Comparison of ENCODE assay signal across 8 cellular contexts in the genomic region with DNA sequence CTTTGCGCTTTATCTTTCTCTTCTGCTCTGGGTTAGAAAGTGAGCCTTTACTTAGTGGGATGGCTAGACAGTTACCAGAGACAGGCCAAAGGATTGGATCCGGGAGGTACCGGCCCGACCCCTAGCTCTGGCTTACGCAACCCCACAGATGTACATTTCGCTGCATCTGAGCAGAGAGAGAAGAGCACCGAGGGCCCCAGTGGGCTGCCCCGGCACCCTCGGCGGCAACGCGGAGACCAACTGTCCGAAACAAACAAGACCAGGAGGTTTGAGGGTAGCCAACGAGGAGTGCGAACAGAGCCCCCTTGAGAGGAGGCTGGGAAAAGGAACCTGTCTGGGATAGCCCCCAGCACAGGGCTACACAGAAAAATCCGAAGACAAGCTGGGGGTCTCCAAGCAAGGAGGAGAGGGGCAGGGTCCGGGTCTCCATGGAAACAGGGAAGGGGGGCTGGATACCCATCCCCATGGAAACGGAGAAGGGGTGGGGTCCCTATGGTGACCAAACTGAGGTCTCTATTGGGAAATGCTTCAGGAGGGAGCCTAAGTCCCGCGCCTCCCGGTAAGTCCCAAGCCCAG. TPM values are rescaled to one million over a fixed set of nuclear protein-coding genes. Genes with fewer than 3 reads are reported as not detected.
DNase-seq lines count a peak whose midpoint lies in the region; ATAC-seq and TF ChIP-seq lines count a peak whose summit lies in the region.

No MANE protein-coding gene starts in this region.

- TF ChIP-seq CTCF in WI38 (IDR thresholded peaks at IDR 0.05; ENCODE audit: low read depth, low read length) (no peak), foreskin keratinocyte (conservative IDR thresholded peaks at IDR 0.05) (no peak)

- DNase-seq in activated naive CD4-positive, alpha-beta T cell treated with anti-CD3 and anti-CD28 coated beads for 36 hours: no peak
- DNase-seq in activated naive CD4-positive, alpha-beta T cell (lab: John Stamatoyannopoulos, UW): no peak
- DNase-seq in foreskin keratinocyte (no peak), trophoblast cell (peak; percentile 17 to 57), NCI-H526 (lab: John Stamatoyannopoulos, UW) (no peak), SKM-1 treated with dmso at 0.1 percent for 144 hours (lab: John Stamatoyannopoulos, UW; ENCODE audit: unreplicated experiment) (no peak)

- CTCF ChIA-PET in activated naive CD4-positive, alpha-beta T cell treated with anti-CD3 and anti-CD28 coated beads for 36 hours (lab: Charles Lee): interaction anchor here (0.9 to 4.2 kb wide), 18 partner anchors 8 to 255 kb away, joined by 3 to 24 read pairs (median 4); partner anchors contain the start of genes C1orf122 and YRDC

- H3K4me1 ChIP-seq in foreskin keratinocyte (peaks cover 12% of the 10 kb centered on the region), trophoblast cell (ENCODE audit: control insufficient read depth in 1 of 2, insufficient read depth in 2 of 2, low read length in 2 of 2) (peaks cover 0 to 3% of the 10 kb centered on the region in 2 experiments)

- peak overlapping the region; percentile 80 for H3K4ac ChIP-seq in trophoblast cell (ENCODE audit: low read depth, low read length)

- H3K9me3 ChIP-seq in trophoblast cell (ENCODE audit: insufficient read depth, low read depth, low read length): peaks cover 1% of the 10 kb centered on the region

- peak overlapping the region; percentile 4 for H2AK5ac ChIP-seq in trophoblast cell (ENCODE audit: low read length)

- intact Hi-C loops in activated naive CD4-positive, alpha-beta T cell treated with anti-CD3 and anti-CD28 coated beads for 36 hours (cut with micrococcal nuclease): loop anchor here (1.0 to 2.0 kb wide), 5 partner anchors 130 to 380 kb away; partner anchors contain the start of genes CDCA8, GNL2 and MEAF6

- H3K79me2 ChIP-seq in trophoblast cell (ENCODE audit: control insufficient read depth, insufficient read depth, low read length, poor library complexity): peaks cover 5% of the 10 kb centered on the region

- H3K4me1 Mint-ChIP-seq in activated naive CD4-positive, alpha-beta T cell treated with anti-CD3 and anti-CD28 coated beads for 36 hours (ENCODE audit: low read depth): peaks cover 43% of the 10 kb centered on the region

- WGBS in trophoblast cell (ENCODE audit: extremely low coverage, insufficient coverage, insufficient read length): no CpG with 5 or more reads among the region's 21 CpGs

- H3K4me2 ChIP-seq in trophoblast cell (ENCODE audit: low read length): peak overlapping the region; percentile 84

- peak overlapping the region; percentile 100 for H3K4me3 ChIP-seq in WI38 (ENCODE audit: low read depth, low read length)
- H3K4me3 ChIP-seq in trophoblast cell (ENCODE audit: low read depth, low read length): peak overlapping the region; percentile 86

- H3K27me3 ChIP-seq in foreskin keratinocyte: no peaks in the 10 kb centered on the region
- no peaks in the 10 kb centered on the region for H3K27me3 ChIP-seq in trophoblast cell (ENCODE audit: insufficient read depth, low read length)

- H3K36me3 Mint-ChIP-seq in activated naive CD4-positive, alpha-beta T cell treated with anti-CD3 and anti-CD28 coated beads for 36 hours (ENCODE audit: low read depth): peaks cover 20% of the 10 kb centered on the region

- H3K23ac ChIP-seq in trophoblast cell (ENCODE audit: low read length): no peak overlapping the region

- H2BK120ac ChIP-seq in trophoblast cell (ENCODE audit: insufficient read depth, low read length, poor library complexity): peak overlapping the region; percentile 34

- H3K27ac Mint-ChIP-seq in activated naive CD4-positive, alpha-beta T cell treated with anti-CD3 and anti-CD28 coated beads for 36 hours: peak overlapping the region; percentile 84

- H4K91ac ChIP-seq in trophoblast cell (ENCODE audit: low read depth, low read length): peak overlapping the region; percentile 23

- peaks cover 6 to 17% of the 10 kb centered on the region in 2 experiments for H3K36me3 ChIP-seq in trophoblast cell (ENCODE audit: control insufficient read depth in 1 of 2, insufficient read depth in 2 of 2, low read length in 2 of 2)

- peak overlapping the region; percentile 77 for H3K18ac ChIP-seq in trophoblast cell (ENCODE audit: low read length)

- H4K8ac ChIP-seq in trophoblast cell (ENCODE audit: low read depth, low read length): peak overlapping the region; percentile 86

- peak overlapping the region; percentile 82 for H4K12ac ChIP-seq in trophoblast cell (ENCODE audit: low read depth, low read length)

- H3K4me3 Mint-ChIP-seq in activated naive CD4-positive, alpha-beta T cell treated with anti-CD3 and anti-CD28 coated beads for 36 hours: peak overlapping the region; percentile 92

- ATAC-seq in HG03159 (IDR thresholded peaks at IDR 0.05; ENCODE audit: unreplicated experiment) (peak; percentile 28), foreskin keratinocyte (peak; percentile 2)

- peak overlapping the region; percentile 76 for H3K14ac ChIP-seq in trophoblast cell (ENCODE audit: low read length)

- peak overlapping the region; percentile 58 for H2BK5ac ChIP-seq in trophoblast cell (ENCODE audit: low read depth, low read length, poor library complexity)

- peak overlapping the region; percentile 83 for H3K9ac ChIP-seq in trophoblast cell (ENCODE audit: low read length)

- H3K27ac ChIP-seq in foreskin keratinocyte: peak overlapping the region; percentile 71
- H3K27ac ChIP-seq in trophoblast cell (ENCODE audit: low read depth, low read length): peak overlapping the region; percentile 15

- H3K79me1 ChIP-seq in trophoblast cell (ENCODE audit: low read length): peaks cover 8% of the 10 kb centered on the region

- no peaks in the 10 kb centered on the region for H3K9me3 Mint-ChIP-seq in activated naive CD4-positive, alpha-beta T cell treated with anti-CD3 and anti-CD28 coated beads for 36 hours

- no peaks in the 10 kb centered on the region for H3K27me3 Mint-ChIP-seq in activated naive CD4-positive, alpha-beta T cell treated with anti-CD3 and anti-CD28 coated beads for 36 hours (ENCODE audit: low read depth)

- no peak overlapping the region for H2BK12ac ChIP-seq in trophoblast cell (ENCODE audit: low read length)

- peak overlapping the region; percentile 12 for H2AFZ ChIP-seq in trophoblast cell (ENCODE audit: insufficient read depth, low read length, poor library complexity)

RNA-seq across cellular contexts. Expression of gene MTF1, which starts 0.4 kb away (rescaled TPM):
- total RNA-seq in activated naive CD4-positive, alpha-beta T cell treated with anti-CD3 and anti-CD28 coated beads for 36 hours: 10 to 100 TPM; 18.9 to 19.1 TPM
- total RNA-seq in foreskin keratinocyte: 7.9 and 8.6 TPM in 2 replicates
- 1.9 and 2.2 TPM in 2 replicates for polyA plus RNA-seq in foreskin keratinocyte
- polyA plus RNA-seq in trophoblast cell (2013): 4.3 and 4.5 TPM in 2 replicates

RNA-seq across cellular contexts. Expression of gene YRDC, which starts 51.0 kb away (rescaled TPM):
- 10 to 100 TPM; 31.6 to 31.7 TPM for total RNA-seq in activated naive CD4-positive, alpha-beta T cell treated with anti-CD3 and anti-CD28 coated beads for 36 hours
- 22.6 and 24.4 TPM in 2 replicates for total RNA-seq in foreskin keratinocyte
- polyA plus RNA-seq in foreskin keratinocyte: 21.8 and 25.1 TPM in 2 replicates
- polyA plus RNA-seq in trophoblast cell (2013): 22.4 and 22.8 TPM in 2 replicates

RNA-seq across cellular contexts. Expression of gene C1orf122, which starts 51.4 kb away (rescaled TPM):
- 10 to 100 TPM; 12.8 to 14.2 TPM for total RNA-seq in activated naive CD4-positive, alpha-beta T cell treated with anti-CD3 and anti-CD28 coated beads for 36 hours
- total RNA-seq in foreskin keratinocyte: 42.5 and 49.3 TPM in 2 replicates
- 86.8 and 92.8 TPM in 2 replicates for polyA plus RNA-seq in foreskin keratinocyte
- 56.6 and 58.3 TPM in 2 replicates for polyA plus RNA-seq in trophoblast cell (2013)

Comparison
In these comparisons a context has a peak if more than half of its experiments do, and no peak if none do; other contexts are left out.
1. DNase-seq: peak in trophoblast cell (2 of 2); none in activated naive CD4-positive, alpha-beta T cell treated with anti-CD3 and anti-CD28 coated beads for 36 hours (single experiment), activated naive CD4-positive, alpha-beta T cell (0 of 4), foreskin keratinocyte (0 of 2), NCI-H526 (0 of 2) and SKM-1 treated with dmso at 0.1 percent for 144 hours (single experiment).